ENCODE assay signal across 10 cellular contexts in genomic region chr17:80650339-80650672, GRCh38.
A peak's percentile ranks its signal among the peaks of the same experiment; 100 is the strongest.
DNase-seq lines count a peak whose midpoint lies in the region; ATAC-seq and TF ChIP-seq lines count a peak whose summit lies in the region.
"Had no signal": no experiment of that assay in that cellular context is flagged by ENCODE, and none has a peak within 500 bp of the region (broad histone marks: within the 10 kb centered on the region; RNA-seq: fewer than 3 reads in every experiment).

No MANE protein-coding gene starts in this region.

- intact Hi-C loops in CD8-positive, alpha-beta T cell (cut with DNase I, micrococcal nuclease): no loop called here
- intact Hi-C loops in Calu3 (cut with micrococcal nuclease; ENCODE audit: unreplicated experiment): no loop called here

- H3K4me1 ChIP-seq in ACC112 (ENCODE audit: control insufficient read depth, insufficient read depth, low read length, unreplicated experiment): peaks cover 44% of the 10 kb centered on the region
- peaks cover 46% of the 10 kb centered on the region for H3K4me1 ChIP-seq in CD8-positive, alpha-beta T cell (ENCODE audit: insufficient read depth, low read length)

- H3K79me2 ChIP-seq in ACC112 (ENCODE audit: control insufficient read depth, insufficient read depth, low read length, unreplicated experiment): peaks cover 57% of the 10 kb centered on the region
- H3K79me2 ChIP-seq in neural cell (replicated peaks; ENCODE audit: insufficient read depth, low read length): no peaks in the 10 kb centered on the region

- H3K9me3 ChIP-seq in CD8-positive, alpha-beta T cell (ENCODE audit: low read length): no peaks in the 10 kb centered on the region
- no peaks in the 10 kb centered on the region for H3K9me3 ChIP-seq in neural cell (ENCODE audit: low read length)
- H3K9me3 ChIP-seq: Caco-2 had no signal

- peaks cover 67% of the 10 kb centered on the region for H3K4me1 Mint-ChIP-seq in CD8-positive, alpha-beta T cell (ENCODE audit: low read depth)
- peaks cover 73% of the 10 kb centered on the region for H3K4me1 Mint-ChIP-seq in activated naive CD8-positive, alpha-beta T cell treated with anti-CD3 and anti-CD28 coated beads for 36 hours
- H3K4me1 Mint-ChIP-seq in Calu3 (ENCODE audit: low read depth, unreplicated experiment): peaks cover 16% of the 10 kb centered on the region

- H2AFZ ChIP-seq in ACC112 (ENCODE audit: low read length, unreplicated experiment) (no peak overlapping the region), neural cell (ENCODE audit: low read depth, low read length) (no peak overlapping the region)

- H3K4me3 ChIP-seq in ACC112 (ENCODE audit: low read depth, low read length) (peak overlapping the region; percentile 33), neural cell (ENCODE audit: low read length) (peak overlapping the region; percentile 16)
- no peak overlapping the region for H3K4me3 ChIP-seq in CD8-positive, alpha-beta T cell (ENCODE audit: low read depth, low read length)
- H3K4me3 ChIP-seq: lung had no signal

- H3K9ac ChIP-seq in neural cell (ENCODE audit: low read length): no peak overlapping the region

- no peaks in the 10 kb centered on the region for H3K27me3 Mint-ChIP-seq in CD8-positive, alpha-beta T cell (ENCODE audit: low read depth)
- H3K27me3 Mint-ChIP-seq in activated naive CD8-positive, alpha-beta T cell treated with anti-CD3 and anti-CD28 coated beads for 36 hours: no peaks in the 10 kb centered on the region
- H3K27me3 Mint-ChIP-seq in Calu3 (ENCODE audit: unreplicated experiment): no peaks in the 10 kb centered on the region
- H3K27me3 Mint-ChIP-seq: stimulated activated naive B cell treated with anti-CD40 and anti-IgM and Interleukin-4, amounts not matched to agents 10 μg/mL and 1 μg/mL and 100 μg/mL, for 72 hours had no signal

- H3K27me3 ChIP-seq in ACC112 (ENCODE audit: insufficient read depth, low read length) (no peaks in the 10 kb centered on the region), neural cell (ENCODE audit: insufficient read depth, low read depth, low read length) (no peaks in the 10 kb centered on the region)
- H3K27me3 ChIP-seq in CD8-positive, alpha-beta T cell (ENCODE audit: insufficient read depth, low read length): no peaks in the 10 kb centered on the region

- H3K9me3 Mint-ChIP-seq in CD8-positive, alpha-beta T cell: no peaks in the 10 kb centered on the region
- peaks cover 5% of the 10 kb centered on the region for H3K9me3 Mint-ChIP-seq in activated naive CD8-positive, alpha-beta T cell treated with anti-CD3 and anti-CD28 coated beads for 36 hours
- no peaks in the 10 kb centered on the region for H3K9me3 Mint-ChIP-seq in Calu3 (ENCODE audit: low read depth, unreplicated experiment)

- ATAC-seq in CD8-positive, alpha-beta T cell: no peak

- H3F3A ChIP-seq in neural cell (ENCODE audit: insufficient read depth, low read length, poor library complexity, severe bottlenecking): no peaks in the 10 kb centered on the region

- TF ChIP-seq EP300 in neural cell (conservative IDR thresholded peaks at IDR 0.05; ENCODE audit: poor library complexity, severe bottlenecking): no peak

- H3K4me3 Mint-ChIP-seq in CD8-positive, alpha-beta T cell: no peak overlapping the region
- H3K4me3 Mint-ChIP-seq in activated naive CD8-positive, alpha-beta T cell treated with anti-CD3 and anti-CD28 coated beads for 36 hours: no peak overlapping the region
- H3K4me3 Mint-ChIP-seq in Calu3 (ENCODE audit: low read depth, unreplicated experiment): no peak overlapping the region
- H3K4me3 Mint-ChIP-seq: stimulated activated naive B cell treated with anti-CD40 and anti-IgM and Interleukin-4, amounts not matched to agents 10 μg/mL and 1 μg/mL and 100 μg/mL, for 72 hours had no signal

- TF ChIP-seq RAD21 in neural cell (conservative IDR thresholded peaks at IDR 0.05): no peak

- no peak for DNase-seq in CD8-positive, alpha-beta T cell
- no peak for DNase-seq in activated naive CD8-positive, alpha-beta T cell treated with anti-CD3 and anti-CD28 coated beads for 36 hours
- DNase-seq in Calu3 (no peak), NCI-H146 treated with DMSO at 0.1 percent for 48 hours (lab: John Stamatoyannopoulos, UW; ENCODE audit: unreplicated experiment) (no peak), NOMO-1 (lab: John Stamatoyannopoulos, UW; ENCODE audit: unreplicated experiment in 2 of 2) (no peak)

- H3K27ac ChIP-seq in ACC112 (ENCODE audit: low read depth, low read length) (peak overlapping the region; percentile 95), neural cell (ENCODE audit: low read length) (no peak overlapping the region)
- no peak overlapping the region for H3K27ac ChIP-seq in CD8-positive, alpha-beta T cell (ENCODE audit: low read depth, low read length)

- H3K36me3 Mint-ChIP-seq in CD8-positive, alpha-beta T cell: peaks cover 6% of the 10 kb centered on the region
- H3K36me3 Mint-ChIP-seq in activated naive CD8-positive, alpha-beta T cell treated with anti-CD3 and anti-CD28 coated beads for 36 hours: peaks cover 62% of the 10 kb centered on the region
- peaks cover 10% of the 10 kb centered on the region for H3K36me3 Mint-ChIP-seq in Calu3 (ENCODE audit: insufficient read depth, unreplicated experiment)

- H3K36me3 ChIP-seq in ACC112 (ENCODE audit: insufficient read depth, low read length) (no peaks in the 10 kb centered on the region), neural cell (ENCODE audit: insufficient read depth, low read length) (no peaks in the 10 kb centered on the region)
- no peaks in the 10 kb centered on the region for H3K36me3 ChIP-seq in CD8-positive, alpha-beta T cell (ENCODE audit: insufficient read depth, low read length)

- no TSS peak for BruUV-seq in Calu3 (replicated peaks; lab: Mats Ljungman, UMichigan)

- no peak overlapping the region for H3K4me2 ChIP-seq in neural cell (ENCODE audit: low read length)

- CTCF ChIA-PET in CD8-positive, alpha-beta T cell (lab: Charles Lee): interaction anchor here (1.3 to 1.6 kb wide), 2 partner anchors 13 to 29 kb away, joined by 4 read pairs; no protein-coding TSS in a partner anchor
- CTCF ChIA-PET in Calu3 (lab: Charles Lee): no interaction called here

- POLR2A ChIA-PET in CD8-positive, alpha-beta T cell (lab: Charles Lee): interaction anchor here (0.8 to 1.6 kb wide), 3 partner anchors 10 to 13 kb away, joined by 3 to 4 read pairs (median 3); no protein-coding TSS in a partner anchor

- H4K20me1 ChIP-seq in neural cell (ENCODE audit: insufficient read depth): no peaks in the 10 kb centered on the region

- no peaks in the 10 kb centered on the region for H3K9me2 ChIP-seq in neural cell (ENCODE audit: insufficient read depth, low read length)

- H3K27ac Mint-ChIP-seq in CD8-positive, alpha-beta T cell: peak overlapping the region; percentile 94
- peak overlapping the region; percentile 93 for H3K27ac Mint-ChIP-seq in activated naive CD8-positive, alpha-beta T cell treated with anti-CD3 and anti-CD28 coated beads for 36 hours
- no peak overlapping the region for H3K27ac Mint-ChIP-seq in Calu3 (ENCODE audit: unreplicated experiment)

- TF ChIP-seq CTCF in CD8-positive, alpha-beta T cell (IDR thresholded peaks at IDR 0.05): no peak
- no peak for TF ChIP-seq CTCF in neural cell (IDR thresholded peaks at IDR 0.05; ENCODE audit: poor library complexity, severe bottlenecking)
- no peak for TF ChIP-seq CTCF in Calu3 (IDR thresholded peaks at IDR 0.05; ENCODE audit: unreplicated experiment)

TF ChIP-seq in neural cell, 6 proteins besides CTCF, POLR2A, EP300 and RAD21:
- TF ChIP-seq REST (IDR thresholded peaks at IDR 0.05; ENCODE audit: borderline replicate concordance) (no peak), MXI1 (conservative IDR thresholded peaks at IDR 0.05; ENCODE audit: poor library complexity, severe bottlenecking) (no peak), TAF1 (IDR thresholded peaks at IDR 0.05; ENCODE audit: low read depth) (no peak), EZH2 (IDR thresholded peaks at IDR 0.05; ENCODE audit: borderline replicate concordance, insufficient read depth, low read length, poor library complexity, severe bottlenecking) (no peak), POLR2AphosphoS5 (IDR thresholded peaks at IDR 0.05) (no peak), SMC3 (conservative IDR thresholded peaks at IDR 0.05; ENCODE audit: poor library complexity) (no peak)
